In the genomic region with DNA sequence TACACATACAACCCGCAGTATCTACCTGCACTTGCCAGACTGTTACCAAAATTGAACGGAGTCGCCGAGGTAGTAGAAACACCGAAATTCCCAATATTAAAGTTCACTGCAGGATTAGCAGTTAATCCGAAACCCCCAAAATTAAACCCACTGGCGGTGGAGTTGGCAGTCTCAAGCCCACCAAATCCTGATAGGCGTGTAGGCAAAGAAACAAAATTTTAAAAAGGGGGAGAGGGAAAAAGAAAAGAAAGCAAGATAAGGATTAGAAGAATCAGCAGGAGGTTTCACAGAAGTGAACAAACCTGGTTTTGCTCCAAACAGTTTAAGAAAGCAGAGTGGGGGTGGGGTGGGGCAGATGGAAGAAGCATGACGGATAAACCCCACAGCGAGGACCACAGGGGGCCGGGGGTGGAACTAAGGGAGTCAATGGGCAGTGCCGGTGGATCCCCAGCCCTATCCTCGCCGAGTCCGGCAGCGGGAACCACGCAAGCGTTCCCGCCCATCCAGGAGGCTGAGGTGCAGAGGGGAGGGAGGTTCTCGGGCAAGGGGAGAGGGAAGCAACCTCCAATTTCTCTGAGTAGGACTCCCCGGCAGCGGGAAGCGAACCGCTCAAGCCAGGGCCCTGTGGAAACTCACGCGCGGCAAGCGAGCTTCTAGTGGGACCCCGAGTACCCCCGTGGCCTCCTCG, we compare ENCODE assay signal across 8 cellular contexts. TPM values are rescaled to one million over a fixed set of nuclear protein-coding genes. Genes with fewer than 3 reads are reported as not detected.
DNase-seq lines count a peak whose midpoint lies in the region; ATAC-seq and TF ChIP-seq lines count a peak whose summit lies in the region.

No MANE protein-coding gene starts in this region.

- H3K4me3 Mint-ChIP-seq in natural killer cell treated with Interleukin-12 subunit alpha and Interleukin-12 subunit beta and Interleukin-15 and Interleukin-18, amount 100 ng/mL, for 72 hours, result peak overlapping the region; percentile 96

- H3K27me3 Mint-ChIP-seq in natural killer cell treated with Interleukin-12 subunit alpha and Interleukin-12 subunit beta and Interleukin-15 and Interleukin-18, amount 100 ng/mL, for 72 hours, result no peaks in the 10 kb centered on the region

- DNase-seq in COLO829 (ENCODE audit: low spot score), result peak; percentile 58
- DNase-seq in HS-5 (ENCODE audit: low read depth), result peak; percentile 60
- DNase-seq in activated T-cell treated with anti-CD3 and anti-CD28 coated beads, Interleukin-2, amount 50 U/mL, for 48 hours, result peak; percentile 65 to 69
- DNase-seq in fibroblast of mammary gland (ENCODE audit: low read depth), result peak; percentile 83
- DNase-seq in natural killer cell treated with Interleukin-12 subunit alpha and Interleukin-12 subunit beta and Interleukin-15 and Interleukin-18, amount 100 ng/mL, for 72 hours (ENCODE audit: low spot score), result peak; percentile 62
- peak; percentile 31 for DNase-seq in thoracic aorta (ENCODE audit: low spot score)

- peak overlapping the region; percentile 79 for H3K9ac ChIP-seq in OCI-LY1 (ENCODE audit: low read length)

- H3K4me2 ChIP-seq in OCI-LY1 (ENCODE audit: low read length), result peak overlapping the region; percentile 98

- TF ChIP-seq CTCF in OCI-LY1 (IDR thresholded peaks at IDR 0.05; ENCODE audit: low read length) (no peak), fibroblast of mammary gland (conservative IDR thresholded peaks at IDR 0.05; ENCODE audit: control insufficient read depth, insufficient read depth, low read depth, low read length) (no peak), thoracic aorta (IDR thresholded peaks at IDR 0.05) (no peak)

- peak overlapping the region; percentile 89 to 98 for H3K27ac Mint-ChIP-seq in natural killer cell treated with Interleukin-12 subunit alpha and Interleukin-12 subunit beta and Interleukin-15 and Interleukin-18, amount 100 ng/mL, for 72 hours

- H3K27me3 ChIP-seq in OCI-LY1 (ENCODE audit: insufficient read depth, low read length) (no peaks in the 10 kb centered on the region), thoracic aorta (replicated peaks; ENCODE audit: insufficient read depth) (no peaks in the 10 kb centered on the region)

- no peaks in the 10 kb centered on the region for H3F3A ChIP-seq in OCI-LY1 (ENCODE audit: insufficient read depth, low read length)

- no peak overlapping the region for H2AFZ ChIP-seq in OCI-LY1 (ENCODE audit: low read length)

- H3K27ac ChIP-seq in OCI-LY1 (ENCODE audit: low read depth, low read length, poor library complexity, severe bottlenecking) (peak overlapping the region; percentile 9), thoracic aorta (peak overlapping the region; percentile 86)

- H3K9me2 ChIP-seq in OCI-LY1 (ENCODE audit: low read depth, low read length), result no peaks in the 10 kb centered on the region

- H3K9me3 ChIP-seq in OCI-LY1 (ENCODE audit: low read length) (no peaks in the 10 kb centered on the region), thoracic aorta (no peaks in the 10 kb centered on the region)

- ATAC-seq in GM21360 (IDR thresholded peaks at IDR 0.05; ENCODE audit: unreplicated experiment) (peak; percentile 49), thoracic aorta (ENCODE audit: insufficient number of reproducible peaks, low FRiP score, low read depth) (peak; percentile 15)
- peak; percentile 66 to 75 for ATAC-seq in natural killer cell treated with Interleukin-12 subunit alpha and Interleukin-12 subunit beta and Interleukin-15 and Interleukin-18, amount 100 ng/mL, for 72 hours

- H3K4me3 ChIP-seq in OCI-LY1 (ENCODE audit: low read depth, low read length, poor library complexity, severe bottlenecking) (peak overlapping the region; percentile 75), fibroblast of mammary gland (ENCODE audit: control insufficient read depth, low read depth, low read length) (peak overlapping the region; percentile 81), thoracic aorta (peak overlapping the region; percentile 81)

- H3K4me1 ChIP-seq in OCI-LY1 (ENCODE audit: insufficient read depth, low read length, severe bottlenecking) (peaks cover 29% of the 10 kb centered on the region), thoracic aorta (ENCODE audit: control insufficient read depth in 1 of 2, low read depth in 2 of 2) (peaks cover 25 to 30% of the 10 kb centered on the region in 2 donors)

- peaks cover 12 to 27% of the 10 kb centered on the region in 2 donors for H3K4me1 Mint-ChIP-seq in natural killer cell treated with Interleukin-12 subunit alpha and Interleukin-12 subunit beta and Interleukin-15 and Interleukin-18, amount 100 ng/mL, for 72 hours (ENCODE audit: low read depth in 2 of 2)

- 0 out of 2 replicates have a peak, but pooled peaks cover 5% of the 10 kb centered on the region for H4K20me1 ChIP-seq in OCI-LY1 (ENCODE audit: insufficient read depth, low read length)

- H3K79me2 ChIP-seq in OCI-LY1 (ENCODE audit: insufficient read depth, low read length), result peaks cover 53% of the 10 kb centered on the region

- H3K36me3 Mint-ChIP-seq in natural killer cell treated with Interleukin-12 subunit alpha and Interleukin-12 subunit beta and Interleukin-15 and Interleukin-18, amount 100 ng/mL, for 72 hours, result peaks cover 4% of the 10 kb centered on the region

- no peaks in the 10 kb centered on the region for H3K9me3 Mint-ChIP-seq in natural killer cell treated with Interleukin-12 subunit alpha and Interleukin-12 subunit beta and Interleukin-15 and Interleukin-18, amount 100 ng/mL, for 72 hours

- H3K36me3 ChIP-seq in OCI-LY1 (ENCODE audit: insufficient read depth, low read length) (peaks cover 16% of the 10 kb centered on the region; the same call in 1 of the 2 replicates), thoracic aorta (no peaks in the 10 kb centered on the region)

RNA-seq across cellular contexts. Expression of a gene that starts 0.6 kb away (rescaled TPM):
- total RNA-seq in natural killer cell treated with Interleukin-12 subunit alpha and Interleukin-12 subunit beta and Interleukin-15 and Interleukin-18, amount 100 ng/mL, for 72 hours, result 10 to 100 TPM; 63.7 to 66.6 TPM
- 10 to 100 TPM; 17.9 to 44.8 TPM for total RNA-seq in thoracic aorta

Comparison
In these comparisons a context has a peak if more than half of its experiments do, and no peak if none do; other contexts are left out.
1. Peak in every context shown above with its lines: DNase-seq, ATAC-seq, H3K4me3 ChIP-seq and H3K27ac ChIP-seq.
2. DNase-seq: peak in every context shown above with its lines; median percentile 83 in fibroblast of mammary gland; 67 in activated T-cell treated with anti-CD3 and anti-CD28 coated beads, Interleukin-2, amount 50 U/mL, for 48 hours; 62 in natural killer cell treated with Interleukin-12 subunit alpha and Interleukin-12 subunit beta and Interleukin-15 and Interleukin-18, amount 100 ng/mL, for 72 hours; 60 in HS-5; 58 in COLO829; 31 in thoracic aorta.
3. ATAC-seq: peak in every context shown above with its lines; median percentile 70 in natural killer cell treated with Interleukin-12 subunit alpha and Interleukin-12 subunit beta and Interleukin-15 and Interleukin-18, amount 100 ng/mL, for 72 hours; 49 in GM21360; 15 in thoracic aorta.